Comparison of ENCODE assay signal across 13 cellular contexts in the genomic region with DNA sequence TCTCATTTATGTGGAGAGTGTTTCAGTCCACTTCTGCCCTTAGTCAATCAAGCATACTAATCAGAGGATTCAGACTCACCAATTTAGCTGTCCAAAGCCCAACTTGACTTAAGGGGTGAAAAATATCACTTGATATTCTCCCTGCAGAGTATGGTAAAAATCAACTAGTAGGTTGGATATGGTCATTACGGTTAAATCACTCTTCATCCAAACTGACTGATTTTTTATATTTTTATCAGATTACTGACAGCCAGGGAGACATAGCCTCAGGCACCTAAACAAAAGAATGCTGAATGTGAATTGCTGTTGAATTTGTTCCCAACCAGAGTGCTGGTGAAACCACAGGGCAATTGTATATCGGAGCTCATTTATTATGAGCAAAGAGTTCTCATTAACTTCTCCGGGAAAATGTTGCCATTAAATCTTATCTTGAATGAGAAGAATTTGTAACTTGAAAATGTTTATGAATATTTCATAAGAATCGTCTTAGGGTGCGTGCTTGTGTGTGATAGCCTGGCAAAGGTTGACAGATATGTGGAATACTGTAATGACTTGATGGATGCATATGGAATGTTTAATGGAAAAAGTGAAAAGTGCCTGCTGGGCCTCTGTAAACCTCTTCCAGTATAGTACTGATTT.
DNase-seq lines count a peak whose midpoint lies in the region; ATAC-seq, FAIRE-seq and TF ChIP-seq lines count a peak whose summit lies in the region.
"Had no signal": no experiment of that assay in that cellular context is flagged by ENCODE, and none has a peak within 500 bp of the region (broad histone marks: within the 10 kb centered on the region; RNA-seq: fewer than 3 reads in every experiment).

No MANE protein-coding gene starts in this region.

- in situ Hi-C loops in SK-MEL-5 (cut with HindIII; ENCODE audit: low pct_unique_long_range_greater_than_20kb, low sequenced_read_pairs): no loop called here

- no peak overlapping the region for H3K27ac ChIP-seq in keratinocyte (ENCODE audit: control insufficient read depth, insufficient read depth, low read length)
- H3K27ac ChIP-seq in effector memory CD4-positive, alpha-beta T cell (ENCODE audit: insufficient read depth, low read length, poor library complexity, severe bottlenecking): no peak overlapping the region

- peaks cover 23% of the 10 kb centered on the region for H3K4me1 ChIP-seq in keratinocyte (ENCODE audit: control insufficient read depth, extremely low read depth, insufficient read depth, low read length)
- H3K4me1 ChIP-seq in effector memory CD4-positive, alpha-beta T cell (ENCODE audit: control insufficient read depth, insufficient read depth, low read length, poor library complexity, severe bottlenecking): no peaks in the 10 kb centered on the region

- no peaks in the 10 kb centered on the region for H4K20me1 ChIP-seq in keratinocyte (ENCODE audit: control insufficient read depth, extremely low read depth, insufficient read depth, low read length)

- no peak for ATAC-seq in HG02840 (IDR thresholded peaks at IDR 0.05; ENCODE audit: low FRiP score, unreplicated experiment)
- ATAC-seq: left lobe of liver had no signal

- peak; percentile 71 for FAIRE-seq in keratinocyte (lab: Jason Lieb, UNC)
- FAIRE-seq: frontal cortex, TTC549 had no signal

- TF ChIP-seq CTCF in LNCaP clone FGC (IDR thresholded peaks at IDR 0.05; ENCODE audit: control insufficient read depth, extremely low read depth, insufficient read depth) (no peak), keratinocyte (optimal IDR thresholded peaks at IDR 0.05 in 1 of 3, IDR thresholded peaks at IDR 0.05 in 1 of 3, conservative IDR thresholded peaks at IDR 0.05 in 1 of 3; ENCODE audit: extremely low read depth in 1 of 3, insufficient read depth in 2 of 3, low read length in 3 of 3) (no peak)

- no peaks in the 10 kb centered on the region for H3K9me1 ChIP-seq in keratinocyte (ENCODE audit: control insufficient read depth, extremely low read depth, insufficient read depth, low read length)

- H3K9me3 ChIP-seq in keratinocyte (ENCODE audit: control insufficient read depth, low read depth, low read length): no peaks in the 10 kb centered on the region
- no peaks in the 10 kb centered on the region for H3K9me3 ChIP-seq in effector memory CD4-positive, alpha-beta T cell (ENCODE audit: control insufficient read depth, low read length)

- H3K9ac ChIP-seq in keratinocyte (ENCODE audit: control insufficient read depth, extremely low read depth, insufficient read depth, low read length): peak overlapping the region; percentile 13

- H3K4me2 ChIP-seq in keratinocyte (ENCODE audit: control insufficient read depth, extremely low read depth, insufficient read depth, low read depth, low read length): peak overlapping the region; percentile 57

- H3K36me3 ChIP-seq in keratinocyte (ENCODE audit: control insufficient read depth in 2 of 2, extremely low read depth in 1 of 2, insufficient read depth in 2 of 2, low read length in 2 of 2): no peaks in the 10 kb centered on the region
- no peaks in the 10 kb centered on the region for H3K36me3 ChIP-seq in effector memory CD4-positive, alpha-beta T cell (ENCODE audit: control insufficient read depth, insufficient read depth, low read length)

- dilution Hi-C loops in keratinocyte (cut with MboI; ENCODE audit: extremely low pct_ligation_motif_present, low sequenced_read_pairs): no loop called here

- H2AFZ ChIP-seq in keratinocyte (ENCODE audit: control insufficient read depth, low read length): peak overlapping the region; percentile 48

- DNase-seq in DMS 273 (lab: John Stamatoyannopoulos, UW; ENCODE audit: unreplicated experiment) (peak; percentile 57), LNCaP clone FGC (ENCODE audit: low read depth) (peak; percentile 57), SK-MEL-5 (ENCODE audit: low read depth, low spot score) (peak; percentile 53), keratinocyte (ENCODE audit: low read depth, low spot score) (no peak)
- no peak for DNase-seq in central memory CD4-positive, alpha-beta T cell
- no peak for DNase-seq in activated T-cell treated with anti-CD3 and anti-CD28 coated beads, Interleukin-2, amount 50 U/mL, for 1 hour
- DNase-seq in effector memory CD4-positive, alpha-beta T cell: no peak
- DNase-seq: caudate nucleus; CD8-positive, alpha-beta memory T cell had no signal

- H3K79me2 ChIP-seq in keratinocyte (ENCODE audit: control insufficient read depth, insufficient read depth, low read length): no peaks in the 10 kb centered on the region

- H3K27me3 ChIP-seq in keratinocyte (ENCODE audit: control insufficient read depth, extremely low read depth, insufficient read depth, low read length): no peaks in the 10 kb centered on the region
- no peaks in the 10 kb centered on the region for H3K27me3 ChIP-seq in effector memory CD4-positive, alpha-beta T cell (replicated peaks; ENCODE audit: control insufficient read depth, insufficient read depth, low read length, poor library complexity, severe bottlenecking)

- H3K4me3 ChIP-seq in LNCaP clone FGC (ENCODE audit: low read depth, low read length): no peak overlapping the region
- no peak overlapping the region for H3K4me3 ChIP-seq in keratinocyte (ENCODE audit: control insufficient read depth in 2 of 3, extremely low read depth in 1 of 3, insufficient read depth in 2 of 3, low read depth in 1 of 3, low read length in 3 of 3)
- H3K4me3 ChIP-seq in effector memory CD4-positive, alpha-beta T cell (ENCODE audit: insufficient read depth, low read depth, low read length, poor library complexity, severe bottlenecking): no peak overlapping the region

Comparison
In these comparisons a context has a peak if more than half of its experiments do, and no peak if none do; other contexts are left out.
1. DNase-seq: peak in DMS 273 (single experiment), LNCaP clone FGC (single experiment) and SK-MEL-5 (single experiment); none in keratinocyte (single experiment), central memory CD4-positive, alpha-beta T cell (single experiment), activated T-cell treated with anti-CD3 and anti-CD28 coated beads, Interleukin-2, amount 50 U/mL, for 1 hour (single experiment) and effector memory CD4-positive, alpha-beta T cell (0 of 3).